8 cellular contexts compared by ENCODE assay signal in the genomic region with DNA sequence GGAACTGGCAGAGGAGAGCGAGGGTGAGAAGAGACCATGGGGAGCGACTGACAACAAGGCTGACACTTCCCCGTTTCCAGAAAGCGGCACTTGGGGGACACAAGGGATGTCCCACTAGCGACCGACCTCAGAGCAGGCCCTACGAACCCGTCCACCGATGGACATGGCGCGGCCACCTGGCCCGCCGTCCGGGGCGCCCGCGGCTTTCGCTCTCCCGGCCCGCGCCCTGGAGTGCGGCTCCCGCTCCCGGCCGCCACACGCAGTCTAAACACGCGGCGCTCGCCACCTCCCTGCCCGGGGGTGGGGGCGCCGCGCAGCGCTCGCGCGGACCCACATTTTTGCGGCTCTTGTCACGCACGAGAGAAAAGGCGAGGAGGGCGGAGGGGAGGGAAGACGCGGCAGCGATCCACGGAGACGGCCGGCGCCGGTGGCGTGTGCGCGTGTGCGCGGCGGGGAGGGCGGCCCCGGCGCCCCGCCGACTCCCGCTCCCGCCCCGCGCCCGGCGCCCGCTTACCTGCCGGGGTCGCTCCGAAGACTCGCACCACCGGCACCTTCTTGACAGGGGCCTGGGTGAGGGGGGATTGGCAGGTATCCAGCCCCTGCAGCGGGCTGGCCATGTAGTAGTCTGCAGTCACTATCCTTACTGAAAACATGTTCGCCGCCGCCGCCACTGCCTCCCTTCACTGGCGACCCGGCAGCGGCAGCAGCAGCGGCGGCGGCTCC. TPM values are rescaled to one million over a fixed set of nuclear protein-coding genes. Genes with fewer than 3 reads are reported as not detected.
DNase-seq lines count a peak whose midpoint lies in the region; ATAC-seq, FAIRE-seq and TF ChIP-seq lines count a peak whose summit lies in the region.

No MANE protein-coding gene starts in this region.

- intact Hi-C loops in endothelial cell of umbilical vein (cut with micrococcal nuclease) = loop anchor here (1.0 to 5.0 kb wide), 6 partner anchors 160 to 561 kb away; partner anchors contain the start of gene FYN
- intact Hi-C loops in mucosa of descending colon (cut with DNase I, micrococcal nuclease) = loop anchor here in 1 of 2 donors (5.0 kb wide), 1 partner anchor 120 kb away; no protein-coding TSS in a partner anchor

- H3K36me3 ChIP-seq in endothelial cell of umbilical vein (ENCODE audit: control insufficient read depth in 2 of 2, extremely low read depth in 1 of 2, insufficient read depth in 2 of 2, low read length in 2 of 2) (no peaks in the 10 kb centered on the region), mucosa of descending colon (ENCODE audit: low read depth) (no peaks in the 10 kb centered on the region)

- peak overlapping the region; percentile 79 for H3K4me2 ChIP-seq in endothelial cell of umbilical vein (ENCODE audit: insufficient read depth, low read length)

- POLR2A ChIA-PET in endothelial cell of umbilical vein (lab: Charles Lee) = interaction anchor here (0.6 to 1.4 kb wide), 8 partner anchors 28 to 801 kb away, joined by 3 to 11 read pairs (median 3); a partner anchor contains a TSS

- H3K4me1 ChIP-seq in endothelial cell of umbilical vein (ENCODE audit: control insufficient read depth, extremely low read depth, insufficient read depth, low read length) = peaks cover 40% of the 10 kb centered on the region
- H3K4me1 ChIP-seq in mucosa of descending colon (ENCODE audit: low read depth) = peaks cover 11% of the 10 kb centered on the region

- BruUV-seq in endothelial cell of umbilical vein (replicated peaks; lab: Mats Ljungman, UMichigan) = no TSS peak

- H3K27me3 ChIP-seq in endothelial cell of umbilical vein (ENCODE audit: control insufficient read depth in 2 of 2, insufficient read depth in 2 of 2, low read length in 2 of 2) = no peaks in the 10 kb centered on the region

- TF ChIP-seq CTCF in endothelial cell of umbilical vein (IDR thresholded peaks at IDR 0.05; ENCODE audit: extremely low read depth in 1 of 2, insufficient read depth in 1 of 2, low read depth in 1 of 2, low read length in 2 of 2) (no peak), mucosa of descending colon (IDR thresholded peaks at IDR 0.05) (no peak)

- H3K9me3 ChIP-seq in endothelial cell of umbilical vein (replicated peaks; ENCODE audit: control insufficient read depth, insufficient read depth, low read length) (no peaks in the 10 kb centered on the region), mucosa of descending colon (no peaks in the 10 kb centered on the region)

- DNase-seq in NCI-H1694 treated with DMSO at 0.1 percent for 48 hours (lab: John Stamatoyannopoulos, UW) (peak; percentile 37), NCI-H1694 (lab: John Stamatoyannopoulos, UW) (no peak), NCI-H526 (lab: John Stamatoyannopoulos, UW) (peak; percentile 43 to 91), endothelial cell of umbilical vein (ENCODE audit: low read depth, low spot score) (peak; percentile 45), mucosa of descending colon (peak; percentile 61 to 73 (median 63))
- peak; percentile 63 for DNase-seq in activated CD8-positive, alpha-beta memory T cell treated with anti-CD3 and anti-CD28 coated beads, Interleukin-2, amount 10 ng/mL, durations not matched to agents 7 days and 5 days
- peak; percentile 52 for DNase-seq in stimulated activated naive CD8-positive, alpha-beta T cell treated with anti-CD3 and anti-CD28 coated beads, Interleukin-15, Interleukin-2, amounts not matched to agents 100 U/mL and 50 U/mL, for 24 hours

- H3K4me3 ChIP-seq in endothelial cell of umbilical vein (replicated peaks in 1 of 3; ENCODE audit: insufficient read depth in 1 of 3, low read depth in 1 of 3, low read length in 3 of 3) (peak overlapping the region; percentile 62 to 80 (median 67)), mucosa of descending colon (peak overlapping the region; percentile 87)

- ATAC-seq in HG02840 (IDR thresholded peaks at IDR 0.05; ENCODE audit: low FRiP score, unreplicated experiment) = peak; percentile 15
- ATAC-seq in activated CD8-positive, alpha-beta memory T cell treated with anti-CD3 and anti-CD28 coated beads, Interleukin-2, amount 10 ng/mL, durations not matched to agents 7 days and 5 days = peak; percentile 21
- peak; percentile 32 for ATAC-seq in mucosa of descending colon
- ATAC-seq in stimulated activated naive CD8-positive, alpha-beta T cell treated with anti-CD3 and anti-CD28 coated beads, Interleukin-15, Interleukin-2, amounts not matched to agents 100 U/mL and 50 U/mL, for 24 hours = peak; percentile 5

- H3K9ac ChIP-seq in endothelial cell of umbilical vein (replicated peaks; ENCODE audit: extremely low read depth, insufficient read depth, low read length) = peak overlapping the region; percentile 96

- TF ChIP-seq POLR2A in endothelial cell of umbilical vein (IDR thresholded peaks at IDR 0.05; ENCODE audit: low read depth, low read length) = no peak

- H3K27me3 Mint-ChIP-seq in activated CD8-positive, alpha-beta memory T cell treated with anti-CD3 and anti-CD28 coated beads, Interleukin-2, amount 10 ng/mL, durations not matched to agents 7 days and 5 days = no peaks in the 10 kb centered on the region

- H4K20me1 ChIP-seq in endothelial cell of umbilical vein (replicated peaks; ENCODE audit: control insufficient read depth, extremely low read depth, insufficient read depth, low read length) = no peaks in the 10 kb centered on the region

- dilution Hi-C loops in endothelial cell of umbilical vein (cut with MboI; ENCODE audit: extremely low pct_ligation_motif_present, low sequenced_read_pairs) = no loop called here

- FAIRE-seq in endothelial cell of umbilical vein (lab: Jason Lieb, UNC) = no peak

- H3K4me3 Mint-ChIP-seq in activated CD8-positive, alpha-beta memory T cell treated with anti-CD3 and anti-CD28 coated beads, Interleukin-2, amount 10 ng/mL, durations not matched to agents 7 days and 5 days = peak overlapping the region; percentile 96

- no peaks in the 10 kb centered on the region for H3K9me3 Mint-ChIP-seq in activated CD8-positive, alpha-beta memory T cell treated with anti-CD3 and anti-CD28 coated beads, Interleukin-2, amount 10 ng/mL, durations not matched to agents 7 days and 5 days (ENCODE audit: low read depth)

- H3K36me3 Mint-ChIP-seq in activated CD8-positive, alpha-beta memory T cell treated with anti-CD3 and anti-CD28 coated beads, Interleukin-2, amount 10 ng/mL, durations not matched to agents 7 days and 5 days = peaks cover 11% of the 10 kb centered on the region

- CTCF ChIA-PET in activated CD8-positive, alpha-beta memory T cell treated with anti-CD3 and anti-CD28 coated beads, Interleukin-2, amount 10 ng/mL, durations not matched to agents 7 days and 5 days (lab: Charles Lee) = interaction anchor here (1.0 to 2.8 kb wide), 2 partner anchors 123 to 223 kb away, joined by 5 to 21 read pairs; partner anchors contain the start of gene TRAF3IP2
- CTCF ChIA-PET in endothelial cell of umbilical vein (lab: Charles Lee) = interaction anchor here (0.6 to 3.1 kb wide), 3 partner anchors 69 to 223 kb away, joined by 4 to 20 read pairs (median 10); a partner anchor contains a TSS

- H3K27ac ChIP-seq in endothelial cell of umbilical vein (ENCODE audit: insufficient read depth, low read depth, low read length) = peak overlapping the region; percentile 97

- peaks cover 53% of the 10 kb centered on the region for H3K4me1 Mint-ChIP-seq in activated CD8-positive, alpha-beta memory T cell treated with anti-CD3 and anti-CD28 coated beads, Interleukin-2, amount 10 ng/mL, durations not matched to agents 7 days and 5 days

- H3K27ac Mint-ChIP-seq in activated CD8-positive, alpha-beta memory T cell treated with anti-CD3 and anti-CD28 coated beads, Interleukin-2, amount 10 ng/mL, durations not matched to agents 7 days and 5 days = peak overlapping the region; percentile 98

- peak overlapping the region; percentile 55 for H2AFZ ChIP-seq in endothelial cell of umbilical vein (ENCODE audit: low read depth, low read length)

- H3K9me1 ChIP-seq in endothelial cell of umbilical vein (replicated peaks; ENCODE audit: control insufficient read depth, extremely low read depth, insufficient read depth, low read length) = no peaks in the 10 kb centered on the region

- peaks cover 60% of the 10 kb centered on the region for H3K79me2 ChIP-seq in endothelial cell of umbilical vein (ENCODE audit: control insufficient read depth, insufficient read depth, low read length)

TF ChIP-seq in endothelial cell of umbilical vein, 7 proteins besides CTCF, POLR2A, EP300 and RAD21:
- no peak for TF ChIP-seq FOS (IDR thresholded peaks at IDR 0.05; ENCODE audit: borderline replicate concordance, insufficient read depth, low read length)
- TF ChIP-seq JUN (IDR thresholded peaks at IDR 0.05; ENCODE audit: borderline replicate concordance, insufficient read depth, insufficient read length, low read depth) = no peak
- no peak for TF ChIP-seq POLR2AphosphoS5 (IDR thresholded peaks at IDR 0.05; ENCODE audit: insufficient read depth, low read depth, low read length)
- TF ChIP-seq, protein P1, sequence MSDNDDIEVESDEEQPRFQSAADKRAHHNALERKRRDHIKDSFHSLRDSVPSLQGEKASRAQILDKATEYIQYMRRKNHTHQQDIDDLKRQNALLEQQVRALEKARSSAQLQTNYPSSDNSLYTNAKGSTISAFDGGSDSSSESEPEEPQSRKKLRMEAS (IDR thresholded peaks at IDR 0.05; ENCODE audit: insufficient read depth, insufficient read length) = no peak
- no peak for TF ChIP-seq GATA2 (IDR thresholded peaks at IDR 0.05; ENCODE audit: insufficient read depth, insufficient read length, low read depth, low read length)
- TF ChIP-seq MYC (IDR thresholded peaks at IDR 0.05; ENCODE audit: low read depth, low read length) = no peak
- TF ChIP-seq EZH2 (IDR thresholded peaks at IDR 0.05; ENCODE audit: borderline replicate concordance, low read depth, low read length, severe bottlenecking) = no peak

RNA-seq across cellular contexts. Expression of gene REV3L, which starts 0.6 kb away (rescaled TPM):
- 10 to 100 TPM; 23.7 to 24.3 TPM for total RNA-seq in activated CD8-positive, alpha-beta memory T cell treated with anti-CD3 and anti-CD28 coated beads, Interleukin-2, amount 10 ng/mL, durations not matched to agents 7 days and 5 days
- total RNA-seq in endothelial cell of umbilical vein (19.5 and 22.7 TPM in 2 replicates), mucosa of descending colon (10 to 100 TPM; 17.7 to 56.4 (median 20.7) TPM)
- polyA plus RNA-seq in endothelial cell of umbilical vein = 4.8 and 6.0 TPM in 2 replicates
- polyA plus RNA-seq in endothelial cell of umbilical vein (2011; cell fraction: cytosol; rRNA removed) = 8.1 and 8.4 TPM in 2 replicates
- polyA plus RNA-seq in endothelial cell of umbilical vein (2011; cell fraction: nucleus; rRNA removed) = 20.1 and 25.6 TPM in 2 replicates
- 9.7 and 13.9 TPM in 2 replicates for polyA plus RNA-seq in endothelial cell of umbilical vein (2012)
- 16.8 and 18.9 TPM in 2 replicates for polyA minus RNA-seq in endothelial cell of umbilical vein
- polyA minus RNA-seq in endothelial cell of umbilical vein (2011; cell fraction: cytosol; rRNA and poly(A)+ RNA removed) = 17.8 TPM
- 59.9 and 81.7 TPM in 2 replicates for polyA minus RNA-seq in endothelial cell of umbilical vein (2011; cell fraction: nucleus; rRNA and poly(A)+ RNA removed)
